ENCODE assay signal across 12 cellular contexts in the genomic region with DNA sequence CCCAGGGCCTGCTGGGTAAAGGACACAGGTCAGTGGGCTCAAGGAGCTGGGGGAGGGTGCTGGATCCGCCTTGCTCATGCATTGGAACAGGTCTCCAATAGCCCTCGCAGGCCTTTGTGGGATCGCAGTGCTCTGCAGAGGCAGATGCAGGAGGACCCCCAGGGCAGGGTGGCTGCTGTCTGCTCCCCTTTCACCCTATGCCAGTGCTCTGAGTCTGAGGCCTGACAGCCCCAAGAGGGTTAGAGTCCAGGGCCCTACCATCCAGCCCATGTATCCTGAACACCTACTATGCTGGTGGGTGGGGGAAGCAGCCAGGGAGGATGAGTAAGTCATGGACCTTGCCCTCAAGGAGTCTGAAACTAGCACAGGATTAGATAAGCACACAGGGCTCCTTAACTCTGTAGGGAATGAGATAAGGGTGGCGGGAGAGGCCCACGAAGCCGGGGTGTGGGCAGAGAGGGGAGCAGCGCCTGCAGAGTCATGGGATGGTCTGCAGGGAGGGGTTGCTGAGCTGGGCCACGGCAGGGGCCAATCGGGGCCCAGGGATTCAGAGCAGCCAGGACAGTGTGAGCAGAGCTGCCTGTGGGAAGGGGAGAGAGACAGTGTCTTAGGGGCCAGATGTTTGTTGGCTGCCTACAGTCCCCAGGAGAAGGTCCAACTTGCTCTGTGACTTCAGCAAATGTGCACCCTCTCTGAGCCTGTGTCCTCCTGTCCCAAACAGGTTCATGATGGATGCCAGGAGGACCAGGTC. TPM values are rescaled to one million over a fixed set of nuclear protein-coding genes. Genes with fewer than 3 reads are reported as not detected.
DNase-seq lines count a peak whose midpoint lies in the region; ATAC-seq, FAIRE-seq and TF ChIP-seq lines count a peak whose summit lies in the region.
"Had no signal": no experiment of that assay in that cellular context is flagged by ENCODE, and none has a peak within 500 bp of the region (broad histone marks: within the 10 kb centered on the region; RNA-seq: fewer than 3 reads in every experiment).

No MANE protein-coding gene starts in this region.

- no peak overlapping the region for H3K27ac ChIP-seq in liver (ENCODE audit: low read depth in 1 of 2, low read length in 2 of 2)
- H3K27ac ChIP-seq: epithelial cell of prostate had no signal

- H3K4me1 ChIP-seq in liver (ENCODE audit: control insufficient read depth in 4 of 4, insufficient read depth in 4 of 4, low read length in 3 of 4): peaks cover 15 to 51% (median 41%) of the 10 kb centered on the region in 4 donors

- peaks cover 27% of the 10 kb centered on the region for H3K4me1 Mint-ChIP-seq in activated T-helper 2 cell treated with anti-CD3 and anti-CD28 coated beads, Interferon-gamma antibody, Interleukin-2, Interleukin-4, amounts not matched to agents 10 μg/mL and 5 μg/mL and 100 μg/mL, durations not matched to agents 14 hours and 24 hours and 36 hours (ENCODE audit: low read depth)

- H3K4me3 Mint-ChIP-seq in activated T-helper 2 cell treated with anti-CD3 and anti-CD28 coated beads, Interferon-gamma antibody, Interleukin-2, Interleukin-4, amounts not matched to agents 10 μg/mL and 5 μg/mL and 100 μg/mL, durations not matched to agents 14 hours and 24 hours and 36 hours (ENCODE audit: low read depth): no peak overlapping the region

- intact Hi-C loops in activated T-helper 2 cell treated with anti-CD3 and anti-CD28 coated beads, Interferon-gamma antibody, Interleukin-2, Interleukin-4, amounts not matched to agents 10 μg/mL and 5 μg/mL and 100 μg/mL, durations not matched to agents 14 hours and 24 hours and 36 hours (cut with micrococcal nuclease): loop anchor here (1.0 kb wide), 1 partner anchor 42 kb away; no protein-coding TSS in a partner anchor

- no peaks in the 10 kb centered on the region for H3K27me3 Mint-ChIP-seq in activated T-helper 2 cell treated with anti-CD3 and anti-CD28 coated beads, Interferon-gamma antibody, Interleukin-2, Interleukin-4, amounts not matched to agents 10 μg/mL and 5 μg/mL and 100 μg/mL, durations not matched to agents 14 hours and 24 hours and 36 hours (ENCODE audit: low read depth)

- no peaks in the 10 kb centered on the region for H3K27me3 ChIP-seq in liver (ENCODE audit: control insufficient read depth in 4 of 4, insufficient read depth in 4 of 4, low read length in 3 of 4)
- H3K27me3 ChIP-seq: BE2C, right atrium auricular region had no signal

- peak; percentile 80 for DNase-seq in CMK (ENCODE audit: low read depth)
- peak; percentile 72 for DNase-seq in RCC 7860 (ENCODE audit: low spot score)
- DNase-seq in activated T-helper 2 cell treated with anti-CD3 and anti-CD28 coated beads, Interferon-gamma antibody, Interleukin-2, Interleukin-4, amounts not matched to agents 10 μg/mL and 5 μg/mL and 100 μg/mL, durations not matched to agents 14 hours and 24 hours and 36 hours (ENCODE audit: low spot score): no peak
- no peak for DNase-seq in activated naive CD4-positive, alpha-beta T cell (lab: John Stamatoyannopoulos, UW)
- DNase-seq: activated CD8-positive, alpha-beta memory T cell treated with anti-CD3 and anti-CD28 coated beads for 24 hours; aorta; BE2C had no signal

- H3K9me3 Mint-ChIP-seq in activated T-helper 2 cell treated with anti-CD3 and anti-CD28 coated beads, Interferon-gamma antibody, Interleukin-2, Interleukin-4, amounts not matched to agents 10 μg/mL and 5 μg/mL and 100 μg/mL, durations not matched to agents 14 hours and 24 hours and 36 hours: no peaks in the 10 kb centered on the region

- H3K4me3 ChIP-seq in liver (ENCODE audit: low read depth in 1 of 3, low read length in 3 of 3): no peak overlapping the region

- no peak for TF ChIP-seq CTCF in liver (IDR thresholded peaks at IDR 0.05; ENCODE audit: low read depth, low read length, missing input control)

- no peak for ATAC-seq in GM21515 (IDR thresholded peaks at IDR 0.05; ENCODE audit: unreplicated experiment)

- TF ChIP-seq RAD21 in liver (IDR thresholded peaks at IDR 0.05): no peak

- peak; percentile 34 for FAIRE-seq in RCC 7860 (lab: Jason Lieb, UNC)
- FAIRE-seq: islet of Langerhans had no signal

- H3K36me3 Mint-ChIP-seq in activated T-helper 2 cell treated with anti-CD3 and anti-CD28 coated beads, Interferon-gamma antibody, Interleukin-2, Interleukin-4, amounts not matched to agents 10 μg/mL and 5 μg/mL and 100 μg/mL, durations not matched to agents 14 hours and 24 hours and 36 hours (ENCODE audit: low read depth): no peaks in the 10 kb centered on the region

- no peaks in the 10 kb centered on the region for H3K9me3 ChIP-seq in liver (ENCODE audit: control insufficient read depth in 4 of 4, low read length in 3 of 4)
- H3K9me3 ChIP-seq: BE2C, right atrium auricular region had no signal

- H3K27ac Mint-ChIP-seq in activated T-helper 2 cell treated with anti-CD3 and anti-CD28 coated beads, Interferon-gamma antibody, Interleukin-2, Interleukin-4, amounts not matched to agents 10 μg/mL and 5 μg/mL and 100 μg/mL, durations not matched to agents 14 hours and 24 hours and 36 hours: no peak overlapping the region

- H3K36me3 ChIP-seq in liver (ENCODE audit: control insufficient read depth in 4 of 4, insufficient read depth in 3 of 4, low read depth in 1 of 4, low read length in 3 of 4): no peaks in the 10 kb centered on the region
- H3K36me3 ChIP-seq: BE2C, right atrium auricular region had no signal

- no peak overlapping the region for H3K9ac ChIP-seq in liver (ENCODE audit: low read depth in 1 of 2, low read length in 2 of 2)

- 39% methylated on average over 9 of the region's 9 CpGs for WGBS in liver

TF ChIP-seq in liver, 16 proteins besides CTCF, POLR2A, EP300 and RAD21:
- peak; percentile 22 to 28 for TF ChIP-seq HNF4A (conservative IDR thresholded peaks at IDR 0.05)
- TF ChIP-seq, protein P1, sequence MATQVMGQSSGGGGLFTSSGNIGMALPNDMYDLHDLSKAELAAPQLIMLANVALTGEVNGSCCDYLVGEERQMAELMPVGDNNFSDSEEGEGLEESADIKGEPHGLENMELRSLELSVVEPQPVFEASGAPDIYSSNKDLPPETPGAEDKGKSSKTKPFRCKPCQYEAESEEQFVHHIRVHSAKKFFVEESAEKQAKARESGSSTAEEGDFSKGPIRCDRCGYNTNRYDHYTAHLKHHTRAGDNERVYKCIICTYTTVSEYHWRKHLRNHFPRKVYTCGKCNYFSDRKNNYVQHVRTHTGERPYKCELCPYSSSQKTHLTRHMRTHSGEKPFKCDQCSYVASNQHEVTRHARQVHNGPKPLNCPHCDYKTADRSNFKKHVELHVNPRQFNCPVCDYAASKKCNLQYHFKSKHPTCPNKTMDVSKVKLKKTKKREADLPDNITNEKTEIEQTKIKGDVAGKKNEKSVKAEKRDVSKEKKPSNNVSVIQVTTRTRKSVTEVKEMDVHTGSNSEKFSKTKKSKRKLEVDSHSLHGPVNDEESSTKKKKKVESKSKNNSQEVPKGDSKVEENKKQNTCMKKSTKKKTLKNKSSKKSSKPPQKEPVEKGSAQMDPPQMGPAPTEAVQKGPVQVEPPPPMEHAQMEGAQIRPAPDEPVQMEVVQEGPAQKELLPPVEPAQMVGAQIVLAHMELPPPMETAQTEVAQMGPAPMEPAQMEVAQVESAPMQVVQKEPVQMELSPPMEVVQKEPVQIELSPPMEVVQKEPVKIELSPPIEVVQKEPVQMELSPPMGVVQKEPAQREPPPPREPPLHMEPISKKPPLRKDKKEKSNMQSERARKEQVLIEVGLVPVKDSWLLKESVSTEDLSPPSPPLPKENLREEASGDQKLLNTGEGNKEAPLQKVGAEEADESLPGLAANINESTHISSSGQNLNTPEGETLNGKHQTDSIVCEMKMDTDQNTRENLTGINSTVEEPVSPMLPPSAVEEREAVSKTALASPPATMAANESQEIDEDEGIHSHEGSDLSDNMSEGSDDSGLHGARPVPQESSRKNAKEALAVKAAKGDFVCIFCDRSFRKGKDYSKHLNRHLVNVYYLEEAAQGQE (IDR thresholded peaks at IDR 0.05): no peak

RNA-seq across cellular contexts. Expression of gene EHD1, which starts 10.5 kb away (rescaled TPM):
- 10 to 100 TPM; 27.3 to 36.4 TPM for total RNA-seq in liver
- 10 to 100 TPM in 1 of 2 donors, 1 to 10 TPM in 1; 8.3 to 11.1 TPM for polyA plus RNA-seq in liver
- 107 TPM in 2 replicates for total RNA-seq in activated T-helper 2 cell treated with anti-CD3 and anti-CD28 coated beads, Interferon-gamma antibody, Interleukin-2, Interleukin-4, amounts not matched to agents 10 μg/mL and 5 μg/mL and 100 μg/mL, durations not matched to agents 14 hours and 24 hours and 36 hours

RNA-seq across cellular contexts. Expression of gene ATG2A, which starts 28.1 kb away (rescaled TPM):
- 10 to 100 TPM; 18.3 to 27.8 TPM for total RNA-seq in liver
- polyA plus RNA-seq in liver: 10 to 100 TPM; 15.6 to 34.1 TPM
- total RNA-seq in activated T-helper 2 cell treated with anti-CD3 and anti-CD28 coated beads, Interferon-gamma antibody, Interleukin-2, Interleukin-4, amounts not matched to agents 10 μg/mL and 5 μg/mL and 100 μg/mL, durations not matched to agents 14 hours and 24 hours and 36 hours: 20.7 and 26.1 TPM in 2 replicates

RNA-seq across cellular contexts. Expression of gene PPP2R5B, which starts 35.6 kb away (rescaled TPM):
- total RNA-seq in liver: 1 to 10 TPM; 5.3 to 6.6 TPM
- polyA plus RNA-seq in liver: 1 to 10 TPM; 2.9 to 4.9 TPM
- total RNA-seq in activated T-helper 2 cell treated with anti-CD3 and anti-CD28 coated beads, Interferon-gamma antibody, Interleukin-2, Interleukin-4, amounts not matched to agents 10 μg/mL and 5 μg/mL and 100 μg/mL, durations not matched to agents 14 hours and 24 hours and 36 hours: 13.6 and 16.1 TPM in 2 replicates

RNA-seq across cellular contexts. Expression of gene CDC42BPG, which starts 44.5 kb away (rescaled TPM):
- 1 to 10 TPM in 1 of 2 donors, under 1 TPM in 1; 0.75 to 1.2 TPM for total RNA-seq in liver
- polyA plus RNA-seq in liver: under 1 TPM; 0.18 to 0.40 TPM
- total RNA-seq in activated T-helper 2 cell treated with anti-CD3 and anti-CD28 coated beads, Interferon-gamma antibody, Interleukin-2, Interleukin-4, amounts not matched to agents 10 μg/mL and 5 μg/mL and 100 μg/mL, durations not matched to agents 14 hours and 24 hours and 36 hours: 0.07 and 0.32 TPM in 2 replicates

RNA-seq across cellular contexts. Expression of gene GPHA2, which starts 46.8 kb away (rescaled TPM):
- total RNA-seq in liver: not detected
- polyA plus RNA-seq in liver: not detected
- total RNA-seq in activated T-helper 2 cell treated with anti-CD3 and anti-CD28 coated beads, Interferon-gamma antibody, Interleukin-2, Interleukin-4, amounts not matched to agents 10 μg/mL and 5 μg/mL and 100 μg/mL, durations not matched to agents 14 hours and 24 hours and 36 hours: not detected in 2 replicates
- total RNA-seq: aorta, right atrium auricular region had no signal

Comparison
In these comparisons a context has a peak if more than half of its experiments do, and no peak if none do; other contexts are left out.
1. DNase-seq: peak in CMK (single experiment) and RCC 7860 (single experiment); none in activated T-helper 2 cell treated with anti-CD3 and anti-CD28 coated beads, Interferon-gamma antibody, Interleukin-2, Interleukin-4, amounts not matched to agents 10 μg/mL and 5 μg/mL and 100 μg/mL, durations not matched to agents 14 hours and 24 hours and 36 hours (single experiment) and activated naive CD4-positive, alpha-beta T cell (0 of 4).